17 cellular contexts compared by ENCODE assay signal in the genomic region with DNA sequence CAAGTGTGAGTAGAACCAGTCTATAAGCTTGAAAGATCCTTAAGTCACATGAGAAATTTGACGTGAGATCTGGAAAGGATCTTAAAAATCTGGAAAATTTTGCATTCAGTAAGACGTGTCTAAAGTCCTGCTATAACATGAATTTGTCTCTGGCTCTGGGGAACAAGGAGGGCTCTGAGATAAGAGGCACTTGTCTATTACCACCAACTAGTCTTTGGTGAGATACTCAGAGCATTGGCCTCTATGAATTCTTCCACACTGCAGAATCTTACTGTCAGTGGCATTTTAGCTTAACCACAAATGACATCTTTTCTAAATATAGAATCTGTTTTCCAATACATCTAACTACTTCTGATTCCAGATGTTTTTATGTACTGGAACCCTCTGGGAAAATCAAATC.
A peak's percentile ranks its signal among the peaks of the same experiment; 100 is the strongest.
DNase-seq lines count a peak whose midpoint lies in the region; ATAC-seq and TF ChIP-seq lines count a peak whose summit lies in the region.
"Had no signal": no experiment of that assay in that cellular context is flagged by ENCODE, and none has a peak within 500 bp of the region (broad histone marks: within the 10 kb centered on the region; RNA-seq: fewer than 3 reads in every experiment).

No MANE protein-coding gene starts in this region.

- WGBS in smooth muscle cell (ENCODE audit: low lambda C conversion rate): 39% methylated on average over 2 of the region's 2 CpGs

- no peak for ATAC-seq in GM19467 (IDR thresholded peaks at IDR 0.05; ENCODE audit: unreplicated experiment)
- ATAC-seq in GM21447 (IDR thresholded peaks at IDR 0.05; ENCODE audit: unreplicated experiment): no peak
- ATAC-seq: CD8-positive, alpha-beta T cell had no signal

- no peak overlapping the region for H3K27ac ChIP-seq in smooth muscle cell (ENCODE audit: low read depth)
- H3K27ac ChIP-seq: BLaER1 treated with 17β-estradiol and CSF1 and Interleukin-3, amounts not matched to agents 10 nM and 100 nM; C4-2B had no signal

- H2AFZ ChIP-seq in smooth muscle cell (ENCODE audit: low read depth): no peak overlapping the region

- H3K4me2 ChIP-seq in smooth muscle cell: peak overlapping the region; percentile 10

- H3F3A ChIP-seq in smooth muscle cell (ENCODE audit: low read depth): no peaks in the 10 kb centered on the region

- no peaks in the 10 kb centered on the region for H3K4me1 ChIP-seq in smooth muscle cell (ENCODE audit: low read depth)
- H3K4me1 ChIP-seq: BE2C, Caco-2 had no signal

- H3K9ac ChIP-seq in smooth muscle cell (ENCODE audit: low read depth): no peak overlapping the region
- H3K9ac ChIP-seq: BLaER1 treated with 17β-estradiol and CSF1 and Interleukin-3, amounts not matched to agents 10 nM and 100 nM had no signal

- no peak for TF ChIP-seq CTCF in smooth muscle cell (IDR thresholded peaks at IDR 0.05; ENCODE audit: borderline replicate concordance, insufficient read depth, poor library complexity, severe bottlenecking)

- in situ Hi-C loops in SK-MEL-5 (cut with HindIII; ENCODE audit: low pct_unique_long_range_greater_than_20kb, low sequenced_read_pairs): no loop called here

- H3K36me3 ChIP-seq in smooth muscle cell (ENCODE audit: low read depth): no peaks in the 10 kb centered on the region
- H3K36me3 ChIP-seq: BE2C; BLaER1 treated with 17β-estradiol and CSF1 and Interleukin-3, amounts not matched to agents 10 nM and 100 nM had no signal

- H3K79me2 ChIP-seq in smooth muscle cell (ENCODE audit: low read depth): no peaks in the 10 kb centered on the region

- no peaks in the 10 kb centered on the region for H3K9me3 ChIP-seq in smooth muscle cell (replicated peaks; ENCODE audit: low read depth)
- H3K9me3 ChIP-seq: BE2C; BLaER1 treated with 17β-estradiol and CSF1 and Interleukin-3, amounts not matched to agents 10 nM and 100 nM; Caco-2 had no signal

- H3K4me3 ChIP-seq in smooth muscle cell: no peak overlapping the region
- H3K4me3 ChIP-seq: BLaER1 treated with 17β-estradiol and CSF1 and Interleukin-3, amounts not matched to agents 10 nM and 100 nM had no signal

- peaks cover 14% of the 10 kb centered on the region for H3K27me3 ChIP-seq in smooth muscle cell (ENCODE audit: low read depth)
- H3K27me3 ChIP-seq: BE2C; BLaER1 treated with 17β-estradiol and CSF1 and Interleukin-3, amounts not matched to agents 10 nM and 100 nM had no signal

- DNase-seq in SK-MEL-5 (ENCODE audit: low read depth, low spot score): peak; percentile 56
- peak; percentile 85 for DNase-seq in foreskin melanocyte
- DNase-seq in smooth muscle cell (lab: John Stamatoyannopoulos, UW; ENCODE audit: unreplicated experiment): no peak
- DNase-seq in activated T-cell treated with anti-CD3 and anti-CD28 coated beads for 4 hours: no peak
- DNase-seq: 8988T; ACHN; BE2C; Caco-2; Calu3; CD4-positive, alpha-beta T cell; CD8-positive, alpha-beta T cell; DMS79 treated with DMSO at 0.1 percent for 48 hours; GF-D8 had no signal

- H4K20me1 ChIP-seq in smooth muscle cell (ENCODE audit: low read depth): no peaks in the 10 kb centered on the region
- H4K20me1 ChIP-seq: BLaER1 treated with 17β-estradiol and CSF1 and Interleukin-3, amounts not matched to agents 10 nM and 100 nM had no signal

Comparison
In these comparisons a context has a peak if more than half of its experiments do, and no peak if none do; other contexts are left out.
1. DNase-seq: peak in SK-MEL-5 (single experiment) and foreskin melanocyte (single experiment); none in smooth muscle cell (single experiment) and activated T-cell treated with anti-CD3 and anti-CD28 coated beads for 4 hours (single experiment).